ENCODE assay signal across 17 cellular contexts in genomic region chr5:60685700-60686099, GRCh38. TPM values are rescaled to one million over a fixed set of nuclear protein-coding genes. Genes with fewer than 3 reads are reported as not detected.
A peak's percentile ranks its signal among the peaks of the same experiment; 100 is the strongest.
DNase-seq lines count a peak whose midpoint lies in the region; TF ChIP-seq lines count a peak whose summit lies in the region.
"Had no signal": no experiment of that assay in that cellular context is flagged by ENCODE, and none has a peak within 500 bp of the region (broad histone marks: within the 10 kb centered on the region; RNA-seq: fewer than 3 reads in every experiment).

No MANE protein-coding gene starts in this region.

- no peaks in the 10 kb centered on the region for H3K4me1 ChIP-seq in hepatocyte (ENCODE audit: insufficient read depth)

- H3K27ac ChIP-seq in hepatocyte (peak overlapping the region; percentile 85), WERI-Rb-1 (no peak overlapping the region)

- WGBS in hepatocyte (ENCODE audit: low lambda C conversion rate, missing lambda C conversion rate) = 77% methylated on average over 2 of the region's 2 CpGs

- H3K4me2 ChIP-seq in hepatocyte = peak overlapping the region; percentile 44
- H3K4me2 ChIP-seq: GM23338, SK-N-SH had no signal

- H2AFZ ChIP-seq in hepatocyte = no peak overlapping the region
- H2AFZ ChIP-seq: GM23338 had no signal

- no peaks in the 10 kb centered on the region for H3K9me2 ChIP-seq in hepatocyte (replicated peaks; ENCODE audit: insufficient read depth)
- H3K9me2 ChIP-seq: SK-N-SH had no signal

- TF ChIP-seq CTCF in hepatocyte (IDR thresholded peaks at IDR 0.05; ENCODE audit: poor library complexity) (no peak), WERI-Rb-1 (IDR thresholded peaks at IDR 0.05; ENCODE audit: low read depth, low read length) (no peak)

- H3K27me3 ChIP-seq in hepatocyte = no peaks in the 10 kb centered on the region
- no peaks in the 10 kb centered on the region for H3K27me3 ChIP-seq in WERI-Rb-1 (ENCODE audit: insufficient read depth, low read depth, severe bottlenecking)

- peak; percentile 15 for DNase-seq in CD1c-positive myeloid dendritic cell (ENCODE audit: extremely low spot score)
- DNase-seq in EH (ENCODE audit: low read depth) = peak; percentile 35
- DNase-seq in RKO (ENCODE audit: low spot score) = peak; percentile 30
- DNase-seq in hepatocyte (ENCODE audit: low spot score) = no peak
- no peak for DNase-seq in NCI-H1092 (lab: John Stamatoyannopoulos, UW)
- DNase-seq in stimulated activated CD4-positive, alpha-beta T cell treated with anti-CD3 and anti-CD28 coated beads, Interleukin-15, amount 100 ng/mL, for 24 hours = no peak
- DNase-seq in WERI-Rb-1 = no peak
- DNase-seq: ACHN; CD4-positive, CD25-positive, alpha-beta regulatory T cell; DMS79; MM.1S; NCI-H1436; NCI-H2029 treated with DMSO at 0.1 percent for 48 hours; NCI-H748 treated with DMSO at 0.1 percent for 48 hours; SK-N-SH; T-helper 1 cell had no signal

- H3K79me2 ChIP-seq in hepatocyte = peaks cover 55% of the 10 kb centered on the region

- H3K9me3 ChIP-seq in hepatocyte (ENCODE audit: low read depth) (no peaks in the 10 kb centered on the region), WERI-Rb-1 (ENCODE audit: severe bottlenecking) (no peaks in the 10 kb centered on the region)
- H3K9me3 ChIP-seq: SK-N-SH had no signal

- no peaks in the 10 kb centered on the region for H4K20me1 ChIP-seq in hepatocyte (ENCODE audit: insufficient read depth, poor library complexity, severe bottlenecking)

- H3K36me3 ChIP-seq in hepatocyte (replicated peaks; ENCODE audit: insufficient read depth, low read depth) (no peaks in the 10 kb centered on the region), WERI-Rb-1 (peaks cover 42% of the 10 kb centered on the region)

- no peak overlapping the region for H3K4me3 ChIP-seq in hepatocyte
- no peak overlapping the region for H3K4me3 ChIP-seq in WERI-Rb-1 (ENCODE audit: low read depth, low read length)
- H3K4me3 ChIP-seq: GM23338 had no signal

RNA-seq across cellular contexts. Expression of gene DEPDC1B, which starts 14.3 kb away (rescaled TPM):
- total RNA-seq in hepatocyte = 27.5 and 37.3 TPM in 2 replicates
- 9.0 and 10.7 TPM in 2 replicates for polyA plus RNA-seq in hepatocyte

Comparison
In these comparisons a context has a peak if more than half of its experiments do, and no peak if none do; other contexts are left out.
1. DNase-seq: peak in CD1c-positive myeloid dendritic cell (single experiment), EH (single experiment) and RKO (single experiment); none in hepatocyte (single experiment), NCI-H1092 (single experiment), stimulated activated CD4-positive, alpha-beta T cell treated with anti-CD3 and anti-CD28 coated beads, Interleukin-15, amount 100 ng/mL, for 24 hours (single experiment) and WERI-Rb-1 (single experiment).